ENCODE assay signal across 1 cellular context in the genomic region with DNA sequence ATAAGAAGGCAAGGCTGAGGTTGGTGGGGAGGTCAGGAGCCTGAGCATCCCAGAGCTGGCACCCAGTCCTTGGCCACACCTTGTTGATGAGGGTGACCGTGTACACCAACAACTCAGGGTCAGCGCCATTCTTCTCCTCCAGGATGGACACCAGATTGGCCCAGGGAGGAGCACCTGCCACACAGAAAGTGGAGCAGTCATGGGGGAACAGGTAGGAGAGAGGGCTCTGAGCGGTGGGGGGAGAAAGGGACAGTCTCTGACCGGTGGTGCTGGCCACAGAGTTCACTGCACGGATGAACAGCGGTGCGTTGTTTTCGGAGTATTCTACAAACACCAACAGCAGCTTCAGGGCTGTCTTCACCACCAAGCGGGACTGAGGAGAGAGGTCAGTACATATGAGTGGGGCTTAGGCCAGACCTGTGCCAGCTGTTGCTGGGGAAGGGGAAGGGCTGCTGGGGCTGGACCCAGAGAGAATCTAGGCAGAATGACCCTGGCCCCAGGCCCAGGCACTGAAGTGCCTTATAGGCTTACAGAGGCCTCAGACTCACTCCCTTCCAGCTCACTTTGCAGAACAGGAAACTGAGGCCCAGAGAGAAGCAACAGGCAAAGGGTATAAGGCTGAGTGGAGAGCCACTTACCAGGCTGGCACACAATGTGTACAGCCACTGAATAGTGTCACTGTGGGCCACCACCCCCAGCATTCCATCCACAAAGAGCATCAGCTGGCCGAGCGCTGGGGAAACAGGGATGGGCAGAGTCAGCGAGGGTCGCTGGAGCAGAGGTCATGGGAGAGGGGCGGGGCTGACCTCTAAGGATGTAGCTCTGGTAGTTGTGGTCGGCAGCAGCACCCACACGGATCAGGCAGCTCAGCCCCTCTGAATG.
TF ChIP-seq lines count a peak whose summit lies in the region.

No MANE protein-coding gene starts in this region.

TF ChIP-seq in WTC11, 78 proteins besides CTCF, POLR2A, EP300 and RAD21 (continued from another document):
- TF ChIP-seq, protein P1, sequence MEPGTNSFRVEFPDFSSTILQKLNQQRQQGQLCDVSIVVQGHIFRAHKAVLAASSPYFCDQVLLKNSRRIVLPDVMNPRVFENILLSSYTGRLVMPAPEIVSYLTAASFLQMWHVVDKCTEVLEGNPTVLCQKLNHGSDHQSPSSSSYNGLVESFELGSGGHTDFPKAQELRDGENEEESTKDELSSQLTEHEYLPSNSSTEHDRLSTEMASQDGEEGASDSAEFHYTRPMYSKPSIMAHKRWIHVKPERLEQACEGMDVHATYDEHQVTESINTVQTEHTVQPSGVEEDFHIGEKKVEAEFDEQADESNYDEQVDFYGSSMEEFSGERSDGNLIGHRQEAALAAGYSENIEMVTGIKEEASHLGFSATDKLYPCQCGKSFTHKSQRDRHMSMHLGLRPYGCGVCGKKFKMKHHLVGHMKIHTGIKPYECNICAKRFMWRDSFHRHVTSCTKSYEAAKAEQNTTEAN (CRISPR knock-in tag; IDR thresholded peaks at IDR 0.05) = no peak
- no peak for TF ChIP-seq OVOL2 (CRISPR knock-in tag; IDR thresholded peaks at IDR 0.05; ENCODE audit: borderline replicate concordance)
- TF ChIP-seq, protein P2, sequence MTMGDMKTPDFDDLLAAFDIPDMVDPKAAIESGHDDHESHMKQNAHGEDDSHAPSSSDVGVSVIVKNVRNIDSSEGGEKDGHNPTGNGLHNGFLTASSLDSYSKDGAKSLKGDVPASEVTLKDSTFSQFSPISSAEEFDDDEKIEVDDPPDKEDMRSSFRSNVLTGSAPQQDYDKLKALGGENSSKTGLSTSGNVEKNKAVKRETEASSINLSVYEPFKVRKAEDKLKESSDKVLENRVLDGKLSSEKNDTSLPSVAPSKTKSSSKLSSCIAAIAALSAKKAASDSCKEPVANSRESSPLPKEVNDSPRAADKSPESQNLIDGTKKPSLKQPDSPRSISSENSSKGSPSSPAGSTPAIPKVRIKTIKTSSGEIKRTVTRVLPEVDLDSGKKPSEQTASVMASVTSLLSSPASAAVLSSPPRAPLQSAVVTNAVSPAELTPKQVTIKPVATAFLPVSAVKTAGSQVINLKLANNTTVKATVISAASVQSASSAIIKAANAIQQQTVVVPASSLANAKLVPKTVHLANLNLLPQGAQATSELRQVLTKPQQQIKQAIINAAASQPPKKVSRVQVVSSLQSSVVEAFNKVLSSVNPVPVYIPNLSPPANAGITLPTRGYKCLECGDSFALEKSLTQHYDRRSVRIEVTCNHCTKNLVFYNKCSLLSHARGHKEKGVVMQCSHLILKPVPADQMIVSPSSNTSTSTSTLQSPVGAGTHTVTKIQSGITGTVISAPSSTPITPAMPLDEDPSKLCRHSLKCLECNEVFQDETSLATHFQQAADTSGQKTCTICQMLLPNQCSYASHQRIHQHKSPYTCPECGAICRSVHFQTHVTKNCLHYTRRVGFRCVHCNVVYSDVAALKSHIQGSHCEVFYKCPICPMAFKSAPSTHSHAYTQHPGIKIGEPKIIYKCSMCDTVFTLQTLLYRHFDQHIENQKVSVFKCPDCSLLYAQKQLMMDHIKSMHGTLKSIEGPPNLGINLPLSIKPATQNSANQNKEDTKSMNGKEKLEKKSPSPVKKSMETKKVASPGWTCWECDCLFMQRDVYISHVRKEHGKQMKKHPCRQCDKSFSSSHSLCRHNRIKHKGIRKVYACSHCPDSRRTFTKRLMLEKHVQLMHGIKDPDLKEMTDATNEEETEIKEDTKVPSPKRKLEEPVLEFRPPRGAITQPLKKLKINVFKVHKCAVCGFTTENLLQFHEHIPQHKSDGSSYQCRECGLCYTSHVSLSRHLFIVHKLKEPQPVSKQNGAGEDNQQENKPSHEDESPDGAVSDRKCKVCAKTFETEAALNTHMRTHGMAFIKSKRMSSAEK (CRISPR knock-in tag; IDR thresholded peaks at IDR 0.05; ENCODE audit: borderline replicate concordance) = no peak
- no peak for TF ChIP-seq NFATC4 (CRISPR knock-in tag; IDR thresholded peaks at IDR 0.05)
- TF ChIP-seq ZBTB21 (CRISPR knock-in tag; IDR thresholded peaks at IDR 0.05; ENCODE audit: borderline replicate concordance) = no peak
- TF ChIP-seq, protein P3, sequence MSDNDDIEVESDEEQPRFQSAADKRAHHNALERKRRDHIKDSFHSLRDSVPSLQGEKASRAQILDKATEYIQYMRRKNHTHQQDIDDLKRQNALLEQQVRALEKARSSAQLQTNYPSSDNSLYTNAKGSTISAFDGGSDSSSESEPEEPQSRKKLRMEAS (CRISPR knock-in tag; IDR thresholded peaks at IDR 0.05) = no peak
- TF ChIP-seq NR2C2 (CRISPR knock-in tag; IDR thresholded peaks at IDR 0.05) = no peak
- TF ChIP-seq, protein P4, sequence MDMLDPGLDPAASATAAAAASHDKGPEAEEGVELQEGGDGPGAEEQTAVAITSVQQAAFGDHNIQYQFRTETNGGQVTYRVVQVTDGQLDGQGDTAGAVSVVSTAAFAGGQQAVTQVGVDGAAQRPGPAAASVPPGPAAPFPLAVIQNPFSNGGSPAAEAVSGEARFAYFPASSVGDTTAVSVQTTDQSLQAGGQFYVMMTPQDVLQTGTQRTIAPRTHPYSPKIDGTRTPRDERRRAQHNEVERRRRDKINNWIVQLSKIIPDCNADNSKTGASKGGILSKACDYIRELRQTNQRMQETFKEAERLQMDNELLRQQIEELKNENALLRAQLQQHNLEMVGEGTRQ (CRISPR knock-in tag; IDR thresholded peaks at IDR 0.05) = no peak
- TF ChIP-seq, protein P5, sequence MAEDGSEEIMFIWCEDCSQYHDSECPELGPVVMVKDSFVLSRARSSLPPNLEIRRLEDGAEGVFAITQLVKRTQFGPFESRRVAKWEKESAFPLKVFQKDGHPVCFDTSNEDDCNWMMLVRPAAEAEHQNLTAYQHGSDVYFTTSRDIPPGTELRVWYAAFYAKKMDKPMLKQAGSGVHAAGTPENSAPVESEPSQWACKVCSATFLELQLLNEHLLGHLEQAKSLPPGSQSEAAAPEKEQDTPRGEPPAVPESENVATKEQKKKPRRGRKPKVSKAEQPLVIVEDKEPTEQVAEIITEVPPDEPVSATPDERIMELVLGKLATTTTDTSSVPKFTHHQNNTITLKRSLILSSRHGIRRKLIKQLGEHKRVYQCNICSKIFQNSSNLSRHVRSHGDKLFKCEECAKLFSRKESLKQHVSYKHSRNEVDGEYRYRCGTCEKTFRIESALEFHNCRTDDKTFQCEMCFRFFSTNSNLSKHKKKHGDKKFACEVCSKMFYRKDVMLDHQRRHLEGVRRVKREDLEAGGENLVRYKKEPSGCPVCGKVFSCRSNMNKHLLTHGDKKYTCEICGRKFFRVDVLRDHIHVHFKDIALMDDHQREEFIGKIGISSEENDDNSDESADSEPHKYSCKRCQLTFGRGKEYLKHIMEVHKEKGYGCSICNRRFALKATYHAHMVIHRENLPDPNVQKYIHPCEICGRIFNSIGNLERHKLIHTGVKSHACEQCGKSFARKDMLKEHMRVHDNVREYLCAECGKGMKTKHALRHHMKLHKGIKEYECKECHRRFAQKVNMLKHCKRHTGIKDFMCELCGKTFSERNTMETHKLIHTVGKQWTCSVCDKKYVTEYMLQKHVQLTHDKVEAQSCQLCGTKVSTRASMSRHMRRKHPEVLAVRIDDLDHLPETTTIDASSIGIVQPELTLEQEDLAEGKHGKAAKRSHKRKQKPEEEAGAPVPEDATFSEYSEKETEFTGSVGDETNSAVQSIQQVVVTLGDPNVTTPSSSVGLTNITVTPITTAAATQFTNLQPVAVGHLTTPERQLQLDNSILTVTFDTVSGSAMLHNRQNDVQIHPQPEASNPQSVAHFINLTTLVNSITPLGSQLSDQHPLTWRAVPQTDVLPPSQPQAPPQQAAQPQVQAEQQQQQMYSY (CRISPR knock-in tag; IDR thresholded peaks at IDR 0.05) = no peak
- TF ChIP-seq EMX1 (CRISPR knock-in tag; IDR thresholded peaks at IDR 0.05) = no peak
- TF ChIP-seq ZNF138 (CRISPR knock-in tag; conservative IDR thresholded peaks at IDR 0.05) = no peak
- TF ChIP-seq, protein P6, sequence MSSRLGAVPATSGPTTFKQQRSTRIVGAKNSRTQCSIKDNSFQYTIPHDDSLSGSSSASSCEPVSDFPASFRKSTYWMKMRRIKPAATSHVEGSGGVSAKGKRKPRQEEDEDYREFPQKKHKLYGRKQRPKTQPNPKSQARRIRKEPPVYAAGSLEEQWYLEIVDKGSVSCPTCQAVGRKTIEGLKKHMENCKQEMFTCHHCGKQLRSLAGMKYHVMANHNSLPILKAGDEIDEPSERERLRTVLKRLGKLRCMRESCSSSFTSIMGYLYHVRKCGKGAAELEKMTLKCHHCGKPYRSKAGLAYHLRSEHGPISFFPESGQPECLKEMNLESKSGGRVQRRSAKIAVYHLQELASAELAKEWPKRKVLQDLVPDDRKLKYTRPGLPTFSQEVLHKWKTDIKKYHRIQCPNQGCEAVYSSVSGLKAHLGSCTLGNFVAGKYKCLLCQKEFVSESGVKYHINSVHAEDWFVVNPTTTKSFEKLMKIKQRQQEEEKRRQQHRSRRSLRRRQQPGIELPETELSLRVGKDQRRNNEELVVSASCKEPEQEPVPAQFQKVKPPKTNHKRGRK (CRISPR knock-in tag; IDR thresholded peaks at IDR 0.05; ENCODE audit: borderline replicate concordance) = no peak
- TF ChIP-seq ETV6 (CRISPR knock-in tag; IDR thresholded peaks at IDR 0.05) = no peak
- no peak for TF ChIP-seq JAZF1 (CRISPR knock-in tag; IDR thresholded peaks at IDR 0.05)
- no peak for TF ChIP-seq IRF2 (CRISPR knock-in tag; IDR thresholded peaks at IDR 0.05; ENCODE audit: borderline replicate concordance, low read depth)
